Comparison of ENCODE assay signal across 1 cellular context in genomic region chr11:94657629-94658028, GRCh38.
TF ChIP-seq lines count a peak whose summit lies in the region.

No MANE protein-coding gene starts in this region.

TF ChIP-seq in WTC11, 78 proteins besides CTCF, POLR2A, EP300 and RAD21 (continued from another document):
- TF ChIP-seq AFF4 (CRISPR knock-in tag; IDR thresholded peaks at IDR 0.05; ENCODE audit: borderline replicate concordance), result no peak
- no peak for TF ChIP-seq MXD4 (CRISPR knock-in tag; IDR thresholded peaks at IDR 0.05; ENCODE audit: borderline replicate concordance)
- peak; percentile 91; the same call in 1 of the 2 replicates for TF ChIP-seq EMX1 (CRISPR knock-in tag; IDR thresholded peaks at IDR 0.05)
- peak; percentile 72; the same call in 1 of the 2 replicates for TF ChIP-seq ERG (CRISPR knock-in tag; IDR thresholded peaks at IDR 0.05)
- TF ChIP-seq TP53 (CRISPR knock-in tag; IDR thresholded peaks at IDR 0.05), result no peak
- TF ChIP-seq PRRX2 (CRISPR knock-in tag; IDR thresholded peaks at IDR 0.05), result peak; percentile 88
- TF ChIP-seq ZNF425 (CRISPR knock-in tag; conservative IDR thresholded peaks at IDR 0.05), result 0 out of 2 replicates have a peak, but pooled peaks have one; percentile 20
- TF ChIP-seq SMAD3 (CRISPR knock-in tag; IDR thresholded peaks at IDR 0.05; ENCODE audit: borderline replicate concordance), result no peak
- TF ChIP-seq JAZF1 (CRISPR knock-in tag; IDR thresholded peaks at IDR 0.05), result peak; percentile 77; the same call in 1 of the 2 replicates
- no peak for TF ChIP-seq ZNF532 (CRISPR knock-in tag; IDR thresholded peaks at IDR 0.05; ENCODE audit: borderline replicate concordance)
- peak; percentile 64 for TF ChIP-seq AR (CRISPR knock-in tag; IDR thresholded peaks at IDR 0.05)
- peak; percentile 79; the same call in 1 of the 2 replicates for TF ChIP-seq NFATC4 (CRISPR knock-in tag; IDR thresholded peaks at IDR 0.05)
TF ChIP-seq in WTC11: peak in this region for 8.
